ENCODE assay signal across 10 cellular contexts in genomic region chr4:70895405-70895804, GRCh38. TPM values are rescaled to one million over a fixed set of nuclear protein-coding genes. Genes with fewer than 3 reads are reported as not detected.
DNase-seq lines count a peak whose midpoint lies in the region; ATAC-seq and TF ChIP-seq lines count a peak whose summit lies in the region.
"Had no signal": no experiment of that assay in that cellular context is flagged by ENCODE, and none has a peak within 500 bp of the region (broad histone marks: within the 10 kb centered on the region; RNA-seq: fewer than 3 reads in every experiment).

No MANE protein-coding gene starts in this region.

- BruUV-seq in OCI-LY7 (replicated peaks; lab: Mats Ljungman, UMichigan), result no TSS peak

- no peak for DNase-seq in OCI-LY7 (ENCODE audit: low spot score)
- peak; percentile 7 to 10 for DNase-seq in cardiac muscle cell (ENCODE audit: low read depth in 1 of 2, low spot score in 1 of 2)
- DNase-seq in NCI-H1694 treated with DMSO at 0.1 percent for 48 hours (lab: John Stamatoyannopoulos, UW), result no peak
- no peak for DNase-seq in stimulated activated CD4-positive, alpha-beta T cell treated with anti-CD3 and anti-CD28 coated beads, Interleukin-4, amount 100 ng/mL, for 1 hour
- DNase-seq: aorta; foreskin fibroblast; stimulated activated CD4-positive, alpha-beta T cell treated with anti-CD3 and anti-CD28 coated beads, Interleukin-15, amount 100 ng/mL, for 24 hours had no signal

- H3K4me2 ChIP-seq in OCI-LY7 (ENCODE audit: low read length), result peak overlapping the region; percentile 35

- POLR2A ChIA-PET in OCI-LY7 (lab: Charles Lee), result interaction anchor here (0.5 to 0.6 kb wide), 2 partner anchors 34 to 293 kb away, joined by 3 read pairs; no protein-coding TSS in a partner anchor

- H3K9me3 ChIP-seq in OCI-LY7 (ENCODE audit: low read length), result no peaks in the 10 kb centered on the region
- no peaks in the 10 kb centered on the region for H3K9me3 ChIP-seq in cardiac muscle cell (ENCODE audit: low read depth)

- no peak for TF ChIP-seq CTCF in OCI-LY7 (conservative IDR thresholded peaks at IDR 0.05; ENCODE audit: low read length)
- TF ChIP-seq CTCF in cardiac muscle cell (IDR thresholded peaks at IDR 0.05; ENCODE audit: low read depth, low read length), result no peak

- CTCF ChIA-PET in OCI-LY7 (lab: Charles Lee; ENCODE audit: unreplicated experiment), result no interaction called here

- H4K20me1 ChIP-seq in OCI-LY7 (ENCODE audit: insufficient read depth, low read length), result no peaks in the 10 kb centered on the region

- H3K79me2 ChIP-seq in OCI-LY7 (ENCODE audit: insufficient read depth, low read depth, low read length), result no peaks in the 10 kb centered on the region

- H3K27me3 ChIP-seq in cardiac muscle cell (no peaks in the 10 kb centered on the region), rectal smooth muscle tissue (ENCODE audit: control insufficient read depth, insufficient read depth, low read length) (no peaks in the 10 kb centered on the region)

- H3K4me1 ChIP-seq in OCI-LY7 (ENCODE audit: insufficient read depth, low read length, poor library complexity, severe bottlenecking) (peaks cover 17% of the 10 kb centered on the region), cardiac muscle cell (ENCODE audit: low read depth) (peaks cover 23% of the 10 kb centered on the region), rectal smooth muscle tissue (ENCODE audit: control insufficient read depth, insufficient read depth, low read length) (peaks cover 12% of the 10 kb centered on the region)

- H3K9ac ChIP-seq in rectal smooth muscle tissue (ENCODE audit: low read length), result no peak overlapping the region

- no peak overlapping the region for H3K27ac ChIP-seq in OCI-LY7 (ENCODE audit: low read depth, low read length, poor library complexity, severe bottlenecking)
- peak overlapping the region; percentile 98 for H3K27ac ChIP-seq in cardiac muscle cell
- H3K27ac ChIP-seq in rectal smooth muscle tissue (ENCODE audit: low read depth, low read length), result peak overlapping the region; percentile 68

- intact Hi-C loops in OCI-LY7 (cut with micrococcal nuclease; ENCODE audit: unreplicated experiment), result no loop called here

- H2AFZ ChIP-seq in OCI-LY7 (ENCODE audit: low read length), result peak overlapping the region; percentile 27; the same call in 1 of the 2 replicates

- ATAC-seq in GM19452 (IDR thresholded peaks at IDR 0.05; ENCODE audit: unreplicated experiment) (peak; percentile 14), GM19395 (IDR thresholded peaks at IDR 0.05; ENCODE audit: unreplicated experiment) (no peak)

- H3K36me3 ChIP-seq in OCI-LY7 (ENCODE audit: insufficient read depth, low read length) (no peaks in the 10 kb centered on the region), cardiac muscle cell (no peaks in the 10 kb centered on the region), rectal smooth muscle tissue (ENCODE audit: control insufficient read depth, insufficient read depth, low read length) (no peaks in the 10 kb centered on the region)

- no peak overlapping the region for H3K4me3 ChIP-seq in OCI-LY7 (ENCODE audit: low read depth, low read length, poor library complexity, severe bottlenecking)
- no peak overlapping the region for H3K4me3 ChIP-seq in cardiac muscle cell
- no peak overlapping the region for H3K4me3 ChIP-seq in rectal smooth muscle tissue (ENCODE audit: low read length)

- no peaks in the 10 kb centered on the region for H3K9me2 ChIP-seq in OCI-LY7 (ENCODE audit: insufficient read depth, low read length)

RNA-seq across cellular contexts. Expression of gene MOB1B, which starts 6.8 kb away (rescaled TPM):
- 3.9 and 4.7 TPM in 2 replicates for total RNA-seq in OCI-LY7 (2014; rRNA removed; shearing (Covaris generic))
- 19.4 and 22.4 TPM in 2 replicates for total RNA-seq in OCI-LY7 (2022)
- total RNA-seq in cardiac muscle cell, result 9.1 and 22.8 TPM in 2 replicates
- polyA plus RNA-seq in cardiac muscle cell, result 11.1 and 19.3 TPM in 2 replicates

RNA-seq across cellular contexts. Expression of gene GRSF1, which starts 55.7 kb away (rescaled TPM):
- total RNA-seq in OCI-LY7 (2014; rRNA removed; shearing (Covaris generic)), result 32.8 and 36.7 TPM in 2 replicates
- total RNA-seq in OCI-LY7 (2022), result 52.8 and 67.0 TPM in 2 replicates
- total RNA-seq in cardiac muscle cell, result 84.9 and 90.3 TPM in 2 replicates
- 153 and 185 TPM in 2 replicates for polyA plus RNA-seq in cardiac muscle cell

Comparison
In these comparisons a context has a peak if more than half of its experiments do, and no peak if none do; other contexts are left out.
1. DNase-seq: peak in cardiac muscle cell (2 of 2); none in OCI-LY7 (single experiment), NCI-H1694 treated with DMSO at 0.1 percent for 48 hours (single experiment) and stimulated activated CD4-positive, alpha-beta T cell treated with anti-CD3 and anti-CD28 coated beads, Interleukin-4, amount 100 ng/mL, for 1 hour (single experiment).